Comparison of ENCODE assay signal across 25 cellular contexts in genomic region chr20:44361021-44361420, GRCh38. TPM values are rescaled to one million over a fixed set of nuclear protein-coding genes. Genes with fewer than 3 reads are reported as not detected.
A peak's percentile ranks its signal among the peaks of the same experiment; 100 is the strongest.
DNase-seq lines count a peak whose midpoint lies in the region; ATAC-seq, FAIRE-seq and TF ChIP-seq lines count a peak whose summit lies in the region.
"Had no signal": no experiment of that assay in that cellular context is flagged by ENCODE, and none has a peak within 500 bp of the region (broad histone marks: within the 10 kb centered on the region; RNA-seq: fewer than 3 reads in every experiment).

No MANE protein-coding gene starts in this region.

- H3K9ac ChIP-seq in GM23248 (no peak overlapping the region), astrocyte (ENCODE audit: low read length) (no peak overlapping the region)

- POLR2A ChIA-PET in OCI-LY7 (lab: Charles Lee), result no interaction called here

- no peaks in the 10 kb centered on the region for H3K9me3 Mint-ChIP-seq in astrocyte (ENCODE audit: unreplicated experiment)
- H3K9me3 Mint-ChIP-seq: CD4-positive, alpha-beta T cell; IgD-negative memory B cell had no signal

- DNase-seq in AG09309 (ENCODE audit: low read depth), result peak; percentile 5
- DNase-seq in GM23248, result peak; percentile 55
- peak; percentile 31 for DNase-seq in astrocyte (ENCODE audit: low read depth)
- DNase-seq in left lung, result no peak
- no peak for DNase-seq in cerebellar nuclear complex (lab: John Stamatoyannopoulos, UW)
- no peak for DNase-seq in foreskin melanocyte
- DNase-seq in OCI-LY7 (ENCODE audit: low spot score), result no peak
- DNase-seq: 8988T; AML-193; Caco-2; CD4-positive, alpha-beta T cell had no signal

- intact Hi-C loops in left lung (cut with DNase I), result no loop called here
- intact Hi-C loops in OCI-LY7 (cut with micrococcal nuclease; ENCODE audit: unreplicated experiment), result no loop called here

- H2AFZ ChIP-seq in GM23248, result no peak overlapping the region
- H2AFZ ChIP-seq in astrocyte (ENCODE audit: low read depth, low read length), result no peak overlapping the region
- H2AFZ ChIP-seq in OCI-LY7 (ENCODE audit: low read length), result no peak overlapping the region

- H3K9me3 ChIP-seq in GM23248 (ENCODE audit: low read depth), result no peaks in the 10 kb centered on the region
- H3K9me3 ChIP-seq in astrocyte (ENCODE audit: insufficient read depth, low read depth, low read length), result no peaks in the 10 kb centered on the region
- H3K9me3 ChIP-seq in left lung, result no peaks in the 10 kb centered on the region
- H3K9me3 ChIP-seq in OCI-LY7 (ENCODE audit: low read length), result no peaks in the 10 kb centered on the region
- H3K9me3 ChIP-seq: Caco-2, HAP-1 had no signal

- ATAC-seq in left lung, result peak; percentile 30
- no peak for ATAC-seq in HG02610 (IDR thresholded peaks at IDR 0.05; ENCODE audit: unreplicated experiment)

- no peak for TF ChIP-seq CTCF in AG09309 (IDR thresholded peaks at IDR 0.05; ENCODE audit: control insufficient read depth, insufficient read depth, low read depth, low read length, missing control alignments)
- TF ChIP-seq CTCF in astrocyte (IDR thresholded peaks at IDR 0.05; ENCODE audit: insufficient read depth, low read depth, low read length), result no peak
- TF ChIP-seq CTCF in left lung (IDR thresholded peaks at IDR 0.05), result no peak
- no peak for TF ChIP-seq CTCF in OCI-LY7 (conservative IDR thresholded peaks at IDR 0.05; ENCODE audit: low read length)

- H3K27me3 ChIP-seq in GM23248 (replicated peaks; ENCODE audit: insufficient read depth), result peaks cover 14% of the 10 kb centered on the region; the same call in 1 of the 2 replicates
- peaks cover 4% of the 10 kb centered on the region for H3K27me3 ChIP-seq in astrocyte (ENCODE audit: insufficient read depth, low read length)
- peaks cover 5 to 22% of the 10 kb centered on the region in 2 donors for H3K27me3 ChIP-seq in left lung

- H3K4me3 ChIP-seq in AG09309 (ENCODE audit: control insufficient read depth, low read depth, low read length) (no peak overlapping the region), GM23248 (no peak overlapping the region), astrocyte (ENCODE audit: insufficient read depth, low read depth, low read length) (no peak overlapping the region), left lung (no peak overlapping the region), OCI-LY7 (ENCODE audit: low read depth, low read length, poor library complexity, severe bottlenecking) (no peak overlapping the region)
- H3K4me3 ChIP-seq: HAP-1 had no signal

- no peaks in the 10 kb centered on the region for H3F3A ChIP-seq in GM23248 (ENCODE audit: insufficient read depth)

- no peak overlapping the region for H3K27ac Mint-ChIP-seq in astrocyte (ENCODE audit: unreplicated experiment)
- H3K27ac Mint-ChIP-seq: CD4-positive, alpha-beta T cell; IgD-negative memory B cell had no signal

- H3K9me2 ChIP-seq in GM23248 (ENCODE audit: insufficient read depth) (no peaks in the 10 kb centered on the region), OCI-LY7 (ENCODE audit: insufficient read depth, low read length) (no peaks in the 10 kb centered on the region)

- H4K20me1 ChIP-seq in GM23248 (ENCODE audit: insufficient read depth), result no peaks in the 10 kb centered on the region
- no peaks in the 10 kb centered on the region for H4K20me1 ChIP-seq in astrocyte (ENCODE audit: insufficient read depth, low read length)
- H4K20me1 ChIP-seq in OCI-LY7 (ENCODE audit: insufficient read depth, low read length), result no peaks in the 10 kb centered on the region

- H3K27me3 Mint-ChIP-seq in astrocyte (ENCODE audit: low read depth, unreplicated experiment), result peaks cover 31% of the 10 kb centered on the region

- H3K36me3 ChIP-seq in GM23248 (ENCODE audit: low read depth), result no peaks in the 10 kb centered on the region
- H3K36me3 ChIP-seq in astrocyte (ENCODE audit: insufficient read depth, low read length), result no peaks in the 10 kb centered on the region
- no peaks in the 10 kb centered on the region for H3K36me3 ChIP-seq in left lung
- H3K36me3 ChIP-seq in OCI-LY7 (ENCODE audit: insufficient read depth, low read length), result no peaks in the 10 kb centered on the region
- H3K36me3 ChIP-seq: HAP-1 had no signal

- H3K4me3 Mint-ChIP-seq in astrocyte (ENCODE audit: unreplicated experiment), result no peak overlapping the region
- H3K4me3 Mint-ChIP-seq: CD4-positive, alpha-beta T cell; IgD-negative memory B cell had no signal

- H3K4me2 ChIP-seq in GM23248 (ENCODE audit: unreplicated experiment) (no peak overlapping the region), astrocyte (ENCODE audit: low read length) (no peak overlapping the region), OCI-LY7 (ENCODE audit: low read length) (no peak overlapping the region)

- H3K4me1 Mint-ChIP-seq in astrocyte (ENCODE audit: low read depth, unreplicated experiment), result no peaks in the 10 kb centered on the region
- H3K4me1 Mint-ChIP-seq: IgD-negative memory B cell had no signal

- H3K4me1 ChIP-seq in GM23248 (ENCODE audit: insufficient read depth), result no peaks in the 10 kb centered on the region
- no peaks in the 10 kb centered on the region for H3K4me1 ChIP-seq in astrocyte (ENCODE audit: insufficient read depth, low read length)
- H3K4me1 ChIP-seq in left lung, result no peaks in the 10 kb centered on the region
- no peaks in the 10 kb centered on the region for H3K4me1 ChIP-seq in OCI-LY7 (ENCODE audit: insufficient read depth, low read length, poor library complexity, severe bottlenecking)
- H3K4me1 ChIP-seq: HAP-1 had no signal

- no peak overlapping the region for H3K27ac ChIP-seq in GM23248
- H3K27ac ChIP-seq in astrocyte (ENCODE audit: low read depth, low read length), result no peak overlapping the region
- no peak overlapping the region for H3K27ac ChIP-seq in left lung
- H3K27ac ChIP-seq in OCI-LY7 (ENCODE audit: low read depth, low read length, poor library complexity, severe bottlenecking), result no peak overlapping the region
- H3K27ac ChIP-seq: C4-2B, HL-60 had no signal

- no peaks in the 10 kb centered on the region for H3K36me3 Mint-ChIP-seq in astrocyte (ENCODE audit: low read depth, unreplicated experiment)
- H3K36me3 Mint-ChIP-seq: IgD-negative memory B cell had no signal

- CTCF ChIA-PET in OCI-LY7 (lab: Charles Lee; ENCODE audit: unreplicated experiment), result no interaction called here

- 40 to 54% methylated on average over 3 of the region's 3 CpGs for WGBS in GM23248 (ENCODE audit: low coverage in 1 of 2, low lambda C conversion rate in 2 of 2, missing lambda C conversion rate in 2 of 2), 2 experiments

- in situ Hi-C loops in GM23248 (cut with MboI), result no loop called here

- no peak for FAIRE-seq in astrocyte (lab: Jason Lieb, UNC)
- FAIRE-seq: D721Med, G401.6, GM12891, GM19239 had no signal

- no peaks in the 10 kb centered on the region for H3K79me2 ChIP-seq in GM23248 (ENCODE audit: insufficient read depth)
- H3K79me2 ChIP-seq in astrocyte (ENCODE audit: insufficient read depth, low read length), result no peaks in the 10 kb centered on the region
- no peaks in the 10 kb centered on the region for H3K79me2 ChIP-seq in OCI-LY7 (ENCODE audit: insufficient read depth, low read depth, low read length)

- BruUV-seq in OCI-LY7 (replicated peaks; lab: Mats Ljungman, UMichigan), result no TSS peak

RNA-seq across cellular contexts. Expression of gene HNF4A, which starts 5.5 kb away (rescaled TPM):
- not detected in 2 replicates for total RNA-seq in GM23248 (2014; rRNA removed; shearing (Covaris generic))
- polyA plus RNA-seq in GM23248 (2016; fragmentation: Nextera tagmentation; extraction: Ambion mirVana), result not detected in 2 replicates
- not detected in 2 replicates for total RNA-seq in astrocyte
- total RNA-seq in left lung, result 1 to 10 TPM in 1 of 2 donors, under 1 TPM in 1; 0.21 to 3.5 TPM
- not detected in 2 replicates for total RNA-seq in OCI-LY7 (2014; rRNA removed; shearing (Covaris generic))
- not detected in 2 replicates for total RNA-seq in OCI-LY7 (2022)
- total RNA-seq: A673; CD4-positive, alpha-beta T cell; H4 had no signal
- polyA plus RNA-seq: AG04450, IgD-negative memory B cell had no signal

RNA-seq across cellular contexts. Expression of gene R3HDML, which starts 24.2 kb away (rescaled TPM):
- not detected in 2 replicates for total RNA-seq in GM23248 (2014; rRNA removed; shearing (Covaris generic))
- not detected in 2 replicates for polyA plus RNA-seq in GM23248 (2016; fragmentation: Nextera tagmentation; extraction: Ambion mirVana)
- 0.25 and 1.3 TPM in 2 replicates for total RNA-seq in astrocyte
- 1 to 10 TPM in 1 of 2 donors, not detected in 1; 2.0 TPM for total RNA-seq in left lung
- not detected in 2 replicates for total RNA-seq in OCI-LY7 (2014; rRNA removed; shearing (Covaris generic))
- total RNA-seq in OCI-LY7 (2022), result not detected in 2 replicates
- total RNA-seq: A673; Caco-2; CD4-positive, alpha-beta T cell; H4; HT1080 had no signal
- polyA plus RNA-seq: AG04450, BJ, IgD-negative memory B cell had no signal

RNA-seq across cellular contexts. Expression of gene FITM2, which starts 50.0 kb away (rescaled TPM):
- total RNA-seq in GM23248 (2014; rRNA removed; shearing (Covaris generic)), result 8.9 and 9.9 TPM in 2 replicates
- 6.5 and 7.1 TPM in 2 replicates for polyA plus RNA-seq in GM23248 (2016; fragmentation: Nextera tagmentation; extraction: Ambion mirVana)
- total RNA-seq in astrocyte, result 6.3 and 7.4 TPM in 2 replicates
- total RNA-seq in left lung, result 10 to 100 TPM; 11.4 to 15.3 TPM
- 1.7 and 2.3 TPM in 2 replicates for total RNA-seq in OCI-LY7 (2014; rRNA removed; shearing (Covaris generic))
- total RNA-seq in OCI-LY7 (2022), result 2.4 and 2.6 TPM in 2 replicates

Comparison
In these comparisons a context has a peak if more than half of its experiments do, and no peak if none do; other contexts are left out.
1. DNase-seq: peak in AG09309 (single experiment), GM23248 (single experiment) and astrocyte (single experiment); none in left lung (0 of 2), cerebellar nuclear complex (0 of 2), foreskin melanocyte (single experiment) and OCI-LY7 (single experiment).